Comparison of ENCODE assay signal across 10 cellular contexts in the genomic region with DNA sequence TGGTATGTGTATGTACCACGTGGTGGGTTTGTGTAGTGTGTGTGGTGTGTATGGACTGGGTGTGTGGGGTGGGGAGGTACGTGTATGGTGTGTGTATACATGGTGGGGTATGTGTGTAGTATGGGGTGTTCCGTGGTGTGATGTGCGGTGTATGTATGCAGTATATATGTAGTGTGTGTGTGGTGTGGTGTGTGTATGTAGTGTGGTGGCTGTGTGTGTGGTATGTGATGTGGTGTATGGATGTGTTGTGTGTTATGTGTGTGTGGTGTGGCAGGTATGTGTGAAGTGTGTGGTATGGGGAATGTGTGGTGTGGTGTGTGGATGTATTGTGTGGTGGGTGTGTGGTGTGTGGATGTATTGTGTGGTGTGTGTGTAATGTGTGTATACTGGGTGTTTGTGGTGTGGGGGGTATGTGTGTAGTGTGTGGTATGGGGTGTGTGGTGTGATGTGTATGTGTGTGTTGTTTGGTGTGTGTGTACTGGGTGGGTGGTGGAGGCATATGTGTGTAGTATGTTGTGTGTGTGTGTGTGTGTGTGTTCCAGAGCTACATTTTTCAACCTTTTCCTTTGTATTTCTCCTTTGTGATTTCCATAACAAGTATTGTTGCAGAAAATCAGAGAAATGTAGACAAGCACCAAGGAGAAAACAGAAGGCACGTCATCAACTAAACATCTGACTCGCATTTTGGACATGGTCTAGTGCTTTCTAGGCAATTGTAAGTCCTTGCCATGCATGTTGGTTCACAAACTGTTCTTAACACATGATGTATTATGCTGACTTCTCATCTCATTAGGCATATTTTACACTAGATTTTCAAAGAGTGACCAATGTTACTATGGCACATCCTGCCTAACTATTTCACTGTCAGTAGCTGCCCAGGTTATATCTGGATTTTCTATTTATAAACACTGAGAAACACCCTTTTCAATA. TPM values are rescaled to one million over a fixed set of nuclear protein-coding genes. Genes with fewer than 3 reads are reported as not detected.
DNase-seq lines count a peak whose midpoint lies in the region; ATAC-seq and TF ChIP-seq lines count a peak whose summit lies in the region.
"Had no signal": no experiment of that assay in that cellular context is flagged by ENCODE, and none has a peak within 500 bp of the region (broad histone marks: within the 10 kb centered on the region; RNA-seq: fewer than 3 reads in every experiment).

No MANE protein-coding gene starts in this region.

- peak overlapping the region; percentile 83 for H3K27ac Mint-ChIP-seq in activated CD8-positive, alpha-beta memory T cell treated with anti-CD3 and anti-CD28 coated beads, Interleukin-2, amount 10 ng/mL, durations not matched to agents 7 days and 5 days
- peak overlapping the region; percentile 92 to 99 (median 96) for H3K27ac Mint-ChIP-seq in naive B cell

- H3K36me3 Mint-ChIP-seq in activated CD8-positive, alpha-beta memory T cell treated with anti-CD3 and anti-CD28 coated beads, Interleukin-2, amount 10 ng/mL, durations not matched to agents 7 days and 5 days, result peaks cover 71% of the 10 kb centered on the region
- peaks cover 6 to 7% of the 10 kb centered on the region in 2 donors for H3K36me3 Mint-ChIP-seq in naive B cell

- H3K27ac ChIP-seq in smooth muscle cell (ENCODE audit: low read depth) (no peak overlapping the region), PC-3 (ENCODE audit: low read length) (no peak overlapping the region)
- H3K27ac ChIP-seq: foreskin keratinocyte had no signal

- H4K20me1 ChIP-seq in smooth muscle cell (ENCODE audit: low read depth), result no peaks in the 10 kb centered on the region
- H4K20me1 ChIP-seq in PC-3 (ENCODE audit: low read length), result no peaks in the 10 kb centered on the region

- H3K9ac ChIP-seq in smooth muscle cell (ENCODE audit: low read depth) (no peak overlapping the region), PC-3 (ENCODE audit: low read length) (no peak overlapping the region)

- H3K36me3 ChIP-seq in smooth muscle cell (ENCODE audit: low read depth), result no peaks in the 10 kb centered on the region
- H3K36me3 ChIP-seq in PC-3 (ENCODE audit: low read depth, low read length), result no peaks in the 10 kb centered on the region

- H2AFZ ChIP-seq in smooth muscle cell (ENCODE audit: low read depth) (no peak overlapping the region), PC-3 (ENCODE audit: low read length) (no peak overlapping the region)

- no peak overlapping the region for H3K4me2 ChIP-seq in smooth muscle cell
- H3K4me2 ChIP-seq in PC-3 (ENCODE audit: low read length), result no peak overlapping the region

- DNase-seq in GM13976 (ENCODE audit: low spot score), result peak; percentile 61
- no peak for DNase-seq in HFF-Myc (ENCODE audit: extremely low read depth, low read depth)
- no peak for DNase-seq in activated CD8-positive, alpha-beta memory T cell treated with anti-CD3 and anti-CD28 coated beads, Interleukin-2, amount 10 ng/mL, durations not matched to agents 7 days and 5 days
- peak; percentile 75 for DNase-seq in naive B cell
- no peak for DNase-seq in HUDEP-2 (lab: John Stamatoyannopoulos, UW; ENCODE audit: unreplicated experiment in 76 of 76)
- DNase-seq in smooth muscle cell (lab: John Stamatoyannopoulos, UW; ENCODE audit: unreplicated experiment), result no peak
- no peak for DNase-seq in mesenteric fat pad (ENCODE audit: low spot score)
- DNase-seq in PC-3, result no peak
- DNase-seq: NCI-H2227 treated with DMSO at 0.1 percent for 48 hours had no signal

- intact Hi-C loops in PC-3 (cut with micrococcal nuclease), result no loop called here

- H3K79me2 ChIP-seq in smooth muscle cell (ENCODE audit: low read depth) (no peaks in the 10 kb centered on the region), PC-3 (ENCODE audit: low read length) (peaks cover 5% of the 10 kb centered on the region; the same call in 1 of the 2 replicates)

- H3K9me3 Mint-ChIP-seq in activated CD8-positive, alpha-beta memory T cell treated with anti-CD3 and anti-CD28 coated beads, Interleukin-2, amount 10 ng/mL, durations not matched to agents 7 days and 5 days (ENCODE audit: low read depth), result no peaks in the 10 kb centered on the region
- H3K9me3 Mint-ChIP-seq in naive B cell, result peaks cover 0 to 11% (median 5%) of the 10 kb centered on the region in 7 donors

- H3K27me3 ChIP-seq in smooth muscle cell (ENCODE audit: low read depth) (no peaks in the 10 kb centered on the region), PC-3 (ENCODE audit: low read length) (no peaks in the 10 kb centered on the region)
- H3K27me3 ChIP-seq: foreskin keratinocyte had no signal

- no TSS peak for BruUV-seq in PC-3 (replicated peaks; lab: Mats Ljungman, UMichigan)

- H3K9me3 ChIP-seq in smooth muscle cell (replicated peaks; ENCODE audit: low read depth) (no peaks in the 10 kb centered on the region), PC-3 (ENCODE audit: low read length) (no peaks in the 10 kb centered on the region)

- H3K4me3 ChIP-seq in HFF-Myc (replicated peaks; ENCODE audit: low read depth, low read length), result peak overlapping the region; percentile 23
- no peak overlapping the region for H3K4me3 ChIP-seq in smooth muscle cell
- no peak overlapping the region for H3K4me3 ChIP-seq in PC-3 (ENCODE audit: low read length)

- H3K4me1 ChIP-seq in smooth muscle cell (ENCODE audit: low read depth) (no peaks in the 10 kb centered on the region), PC-3 (ENCODE audit: insufficient read depth, low read length) (no peaks in the 10 kb centered on the region)
- H3K4me1 ChIP-seq: foreskin keratinocyte had no signal

- H3F3A ChIP-seq in smooth muscle cell (ENCODE audit: low read depth) (no peaks in the 10 kb centered on the region), PC-3 (ENCODE audit: low read length, unreplicated experiment) (no peaks in the 10 kb centered on the region)

- H3K27me3 Mint-ChIP-seq in activated CD8-positive, alpha-beta memory T cell treated with anti-CD3 and anti-CD28 coated beads, Interleukin-2, amount 10 ng/mL, durations not matched to agents 7 days and 5 days, result no peaks in the 10 kb centered on the region
- no peaks in the 10 kb centered on the region for H3K27me3 Mint-ChIP-seq in naive B cell

- CTCF ChIA-PET in activated CD8-positive, alpha-beta memory T cell treated with anti-CD3 and anti-CD28 coated beads, Interleukin-2, amount 10 ng/mL, durations not matched to agents 7 days and 5 days (lab: Charles Lee), result interaction anchor here (0.8 to 5.2 kb wide), 3 partner anchors 12 to 64 kb away, joined by 3 to 37 read pairs (median 5); no protein-coding TSS in a partner anchor
- CTCF ChIA-PET in PC-3 (lab: Charles Lee), result no interaction called here

- POLR2A ChIA-PET in PC-3 (lab: Charles Lee; ENCODE audit: unreplicated experiment), result no interaction called here

- no peak for TF ChIP-seq CTCF in GM13976 (IDR thresholded peaks at IDR 0.05; ENCODE audit: borderline replicate concordance, control extremely low read depth, extremely low read depth, insufficient read depth, missing control alignments)
- no peak for TF ChIP-seq CTCF in HFF-Myc (IDR thresholded peaks at IDR 0.05; ENCODE audit: low read depth, low read length, missing control alignments)
- no peak for TF ChIP-seq CTCF in smooth muscle cell (IDR thresholded peaks at IDR 0.05; ENCODE audit: borderline replicate concordance, insufficient read depth, poor library complexity, severe bottlenecking)
- TF ChIP-seq CTCF in PC-3 (conservative IDR thresholded peaks at IDR 0.05; ENCODE audit: low read depth, low read length), result no peak

- H3K4me3 Mint-ChIP-seq in activated CD8-positive, alpha-beta memory T cell treated with anti-CD3 and anti-CD28 coated beads, Interleukin-2, amount 10 ng/mL, durations not matched to agents 7 days and 5 days, result peak overlapping the region; percentile 68
- H3K4me3 Mint-ChIP-seq in naive B cell, result peak overlapping the region; percentile 75 to 92 (median 86)

- in situ Hi-C loops in GM13976 (cut with MboI; ENCODE audit: low sequenced_read_pairs, unreplicated experiment), result no loop called here

- WGBS in smooth muscle cell (ENCODE audit: low lambda C conversion rate), result 92% methylated on average over 6 of the region's 6 CpGs

- no peaks in the 10 kb centered on the region for H3K9me2 ChIP-seq in PC-3 (replicated peaks; ENCODE audit: low read length)

- H3K4me1 Mint-ChIP-seq in activated CD8-positive, alpha-beta memory T cell treated with anti-CD3 and anti-CD28 coated beads, Interleukin-2, amount 10 ng/mL, durations not matched to agents 7 days and 5 days, result peaks cover 92% of the 10 kb centered on the region
- H3K4me1 Mint-ChIP-seq in naive B cell, result peaks cover 68 to 82% (median 80%) of the 10 kb centered on the region in 3 donors

- ATAC-seq in activated CD8-positive, alpha-beta memory T cell treated with anti-CD3 and anti-CD28 coated beads, Interleukin-2, amount 10 ng/mL, durations not matched to agents 7 days and 5 days, result no peak
- ATAC-seq in naive B cell (ENCODE audit: low read depth in 2 of 2) (peak; percentile 81 to 84), PC-3 (no peak)
- ATAC-seq: foreskin keratinocyte had no signal

RNA-seq across cellular contexts. Expression of a gene that starts 13.2 kb away (rescaled TPM):
- total RNA-seq in activated CD8-positive, alpha-beta memory T cell treated with anti-CD3 and anti-CD28 coated beads, Interleukin-2, amount 10 ng/mL, durations not matched to agents 7 days and 5 days, result 100 to 1,000 TPM; 408 to 525 TPM
- polyA plus RNA-seq in naive B cell (ENCODE audit: low read depth in 6 of 6), result 10 to 100 TPM; 13.4 to 38.2 (median 21.5) TPM
- 2.4 and 2.7 TPM in 2 replicates for total RNA-seq in smooth muscle cell
- polyA plus RNA-seq in smooth muscle cell, result 0.63 and 3.4 TPM in 2 replicates
- total RNA-seq in mesenteric fat pad, result 16.9 TPM
- 5.0 and 8.0 TPM in 2 replicates for total RNA-seq in PC-3 (2014; rRNA removed)

Comparison
In these comparisons a context has a peak if more than half of its experiments do, and no peak if none do; other contexts are left out.
1. DNase-seq: peak in GM13976 (single experiment) and naive B cell (single experiment); none in HFF-Myc (single experiment), activated CD8-positive, alpha-beta memory T cell treated with anti-CD3 and anti-CD28 coated beads, Interleukin-2, amount 10 ng/mL, durations not matched to agents 7 days and 5 days (single experiment), HUDEP-2 (0 of 76), smooth muscle cell (single experiment), mesenteric fat pad (single experiment) and PC-3 (single experiment).
2. ATAC-seq: peak in naive B cell (2 of 2); none in activated CD8-positive, alpha-beta memory T cell treated with anti-CD3 and anti-CD28 coated beads, Interleukin-2, amount 10 ng/mL, durations not matched to agents 7 days and 5 days (single experiment) and PC-3 (single experiment).
3. RNA of a gene that starts 13.2 kb away (total RNA-seq): 408 to 525 TPM in activated CD8-positive, alpha-beta memory T cell treated with anti-CD3 and anti-CD28 coated beads, Interleukin-2, amount 10 ng/mL, durations not matched to agents 7 days and 5 days; 16.9 TPM in mesenteric fat pad (single experiment), 5.0 to 8.0 TPM in PC-3 and 2.4 to 2.7 TPM in smooth muscle cell; every median in the first group is over 10 times any median in the second.